9 cellular contexts compared by ENCODE assay signal in the genomic region with DNA sequence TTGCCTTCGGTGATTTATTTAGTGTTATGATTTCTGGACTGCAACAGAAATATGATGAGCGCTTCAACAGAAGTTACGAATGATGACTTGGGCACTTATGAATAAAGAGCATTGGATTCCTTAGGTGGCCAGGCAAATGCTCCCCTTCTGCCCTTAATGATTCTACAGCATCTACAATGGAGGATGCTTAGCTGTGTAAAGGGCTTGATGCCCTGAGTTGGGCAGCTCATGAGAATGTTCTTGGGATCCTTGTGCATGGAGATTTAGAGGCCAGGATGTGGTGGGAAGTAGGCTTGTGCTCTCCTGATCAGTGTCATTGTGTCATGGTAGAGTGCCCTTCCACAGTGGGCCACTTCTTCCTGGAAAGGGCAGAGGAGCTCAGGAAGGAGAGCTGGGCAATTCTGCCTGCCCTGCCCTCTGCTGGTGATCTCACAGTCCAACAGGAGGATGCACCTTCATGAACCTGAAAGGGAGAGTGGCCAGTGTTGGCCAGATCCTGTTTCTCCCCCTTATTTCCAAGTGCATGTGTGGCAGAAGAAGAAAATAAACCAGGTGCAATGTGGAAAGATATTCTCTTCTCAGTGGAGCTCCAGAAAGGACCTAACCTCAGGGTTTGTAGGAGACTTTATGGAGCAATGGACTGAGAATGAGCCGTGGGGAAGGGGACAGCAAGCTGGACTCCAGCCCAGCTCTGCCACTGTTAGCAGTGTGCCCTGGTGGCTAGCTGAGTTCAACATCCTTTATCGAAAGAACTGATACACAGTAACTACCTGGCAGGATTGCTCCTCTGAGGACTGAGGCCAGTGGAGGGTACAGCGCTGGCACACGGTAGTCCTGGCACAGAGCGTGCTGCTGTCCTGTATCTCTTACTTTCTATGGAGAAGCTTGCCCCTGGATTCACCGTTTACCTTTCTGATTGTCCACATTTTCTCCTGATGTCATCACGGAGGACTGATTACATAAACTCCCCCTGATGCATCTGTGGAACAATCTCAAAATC.
DNase-seq lines count a peak whose midpoint lies in the region; ATAC-seq and TF ChIP-seq lines count a peak whose summit lies in the region.
"Had no signal": no experiment of that assay in that cellular context is flagged by ENCODE, and none has a peak within 500 bp of the region (broad histone marks: within the 10 kb centered on the region; RNA-seq: fewer than 3 reads in every experiment).

No MANE protein-coding gene starts in this region.

- no peak overlapping the region for H2AFZ ChIP-seq in parathyroid adenoma

- peak; percentile 2 for DNase-seq in activated naive CD8-positive, alpha-beta T cell treated with anti-CD3 and anti-CD28 coated beads, Interleukin-2, amount 50 U/mL, for 24 hours
- no peak for DNase-seq in activated naive CD8-positive, alpha-beta T cell treated with anti-CD3 and anti-CD28 coated beads for 36 hours
- DNase-seq in NCI-H1694 (lab: John Stamatoyannopoulos, UW), result peak; percentile 53
- DNase-seq in dermis blood vessel endothelial cell, result peak; percentile 24
- no peak for DNase-seq in activated CD8-positive, alpha-beta memory T cell treated with anti-CD3 and anti-CD28 coated beads, Interleukin-2, amount 50 U/mL, for 4 hours
- DNase-seq in T-helper 17 cell, result no peak
- DNase-seq: activated naive CD8-positive, alpha-beta T cell treated with anti-CD3 and anti-CD28 coated beads, Interleukin-2, amount 10 ng/mL, durations not matched to agents 7 days and 5 days had no signal

- H3K36me3 ChIP-seq in parathyroid adenoma (ENCODE audit: control insufficient read depth, insufficient read depth, low read length), result no peaks in the 10 kb centered on the region

- H3K9me3 ChIP-seq in parathyroid adenoma (ENCODE audit: control insufficient read depth, low read length) (no peaks in the 10 kb centered on the region), T-helper 17 cell (ENCODE audit: control insufficient read depth, low read length, poor library complexity, severe bottlenecking) (no peaks in the 10 kb centered on the region)

- H3K9ac ChIP-seq in parathyroid adenoma, result no peak overlapping the region

- ATAC-seq in activated naive CD8-positive, alpha-beta T cell treated with anti-CD3 and anti-CD28 coated beads, Interleukin-2, amount 50 U/mL, for 24 hours, result no peak
- ATAC-seq in GM19395 (IDR thresholded peaks at IDR 0.05; ENCODE audit: unreplicated experiment), result no peak
- no peak for ATAC-seq in T-helper 17 cell

- H3K27ac ChIP-seq in parathyroid adenoma, result no peak overlapping the region

- H3K79me2 ChIP-seq in parathyroid adenoma, result no peaks in the 10 kb centered on the region

- H3K4me3 ChIP-seq in parathyroid adenoma (ENCODE audit: low read depth, low read length), result no peak overlapping the region

- TF ChIP-seq CTCF in parathyroid adenoma (IDR thresholded peaks at IDR 0.05), result peak; percentile 35

- no peak overlapping the region for H3K4me3 Mint-ChIP-seq in activated naive CD8-positive, alpha-beta T cell treated with anti-CD3 and anti-CD28 coated beads, Interleukin-2, amount 50 U/mL, for 24 hours
- H3K4me3 Mint-ChIP-seq in activated naive CD8-positive, alpha-beta T cell treated with anti-CD3 and anti-CD28 coated beads for 36 hours, result no peak overlapping the region
- H3K4me3 Mint-ChIP-seq in T-helper 17 cell, result no peak overlapping the region
- H3K4me3 Mint-ChIP-seq: activated naive CD8-positive, alpha-beta T cell treated with anti-CD3 and anti-CD28 coated beads, Interleukin-2, amount 10 ng/mL, durations not matched to agents 7 days and 5 days had no signal

- H3K4me1 Mint-ChIP-seq in activated naive CD8-positive, alpha-beta T cell treated with anti-CD3 and anti-CD28 coated beads, Interleukin-2, amount 50 U/mL, for 24 hours, result no peaks in the 10 kb centered on the region
- H3K4me1 Mint-ChIP-seq in activated naive CD8-positive, alpha-beta T cell treated with anti-CD3 and anti-CD28 coated beads for 36 hours, result no peaks in the 10 kb centered on the region
- H3K4me1 Mint-ChIP-seq in T-helper 17 cell, result no peaks in the 10 kb centered on the region
- H3K4me1 Mint-ChIP-seq: activated naive CD8-positive, alpha-beta T cell treated with anti-CD3 and anti-CD28 coated beads, Interleukin-2, amount 10 ng/mL, durations not matched to agents 7 days and 5 days had no signal

- no peaks in the 10 kb centered on the region for H3K27me3 Mint-ChIP-seq in activated naive CD8-positive, alpha-beta T cell treated with anti-CD3 and anti-CD28 coated beads, Interleukin-2, amount 50 U/mL, for 24 hours
- peaks cover 3% of the 10 kb centered on the region for H3K27me3 Mint-ChIP-seq in activated naive CD8-positive, alpha-beta T cell treated with anti-CD3 and anti-CD28 coated beads for 36 hours
- peaks cover 7% of the 10 kb centered on the region for H3K27me3 Mint-ChIP-seq in T-helper 17 cell
- H3K27me3 Mint-ChIP-seq: activated naive CD8-positive, alpha-beta T cell treated with anti-CD3 and anti-CD28 coated beads, Interleukin-2, amount 10 ng/mL, durations not matched to agents 7 days and 5 days had no signal

- no peaks in the 10 kb centered on the region for H3K4me1 ChIP-seq in parathyroid adenoma

- no peak overlapping the region for H3K27ac Mint-ChIP-seq in activated naive CD8-positive, alpha-beta T cell treated with anti-CD3 and anti-CD28 coated beads, Interleukin-2, amount 50 U/mL, for 24 hours
- no peak overlapping the region for H3K27ac Mint-ChIP-seq in activated naive CD8-positive, alpha-beta T cell treated with anti-CD3 and anti-CD28 coated beads for 36 hours
- H3K27ac Mint-ChIP-seq in T-helper 17 cell, result no peak overlapping the region
- H3K27ac Mint-ChIP-seq: activated naive CD8-positive, alpha-beta T cell treated with anti-CD3 and anti-CD28 coated beads, Interleukin-2, amount 10 ng/mL, durations not matched to agents 7 days and 5 days had no signal

- H3K27me3 ChIP-seq in parathyroid adenoma (ENCODE audit: control insufficient read depth, insufficient read depth, low read length), result no peaks in the 10 kb centered on the region

- H3K4me2 ChIP-seq in parathyroid adenoma (ENCODE audit: low read length), result no peak overlapping the region

- no peaks in the 10 kb centered on the region for H3K36me3 Mint-ChIP-seq in activated naive CD8-positive, alpha-beta T cell treated with anti-CD3 and anti-CD28 coated beads, Interleukin-2, amount 50 U/mL, for 24 hours (ENCODE audit: low read depth)
- H3K36me3 Mint-ChIP-seq in activated naive CD8-positive, alpha-beta T cell treated with anti-CD3 and anti-CD28 coated beads for 36 hours, result no peaks in the 10 kb centered on the region
- H3K36me3 Mint-ChIP-seq in T-helper 17 cell (ENCODE audit: low read depth), result no peaks in the 10 kb centered on the region
- H3K36me3 Mint-ChIP-seq: activated naive CD8-positive, alpha-beta T cell treated with anti-CD3 and anti-CD28 coated beads, Interleukin-2, amount 10 ng/mL, durations not matched to agents 7 days and 5 days had no signal

- H3K9me3 Mint-ChIP-seq in activated naive CD8-positive, alpha-beta T cell treated with anti-CD3 and anti-CD28 coated beads, Interleukin-2, amount 50 U/mL, for 24 hours, result peaks cover 3% of the 10 kb centered on the region
- no peaks in the 10 kb centered on the region for H3K9me3 Mint-ChIP-seq in activated naive CD8-positive, alpha-beta T cell treated with anti-CD3 and anti-CD28 coated beads for 36 hours

Comparison
In these comparisons a context has a peak if more than half of its experiments do, and no peak if none do; other contexts are left out.
1. DNase-seq: peak in activated naive CD8-positive, alpha-beta T cell treated with anti-CD3 and anti-CD28 coated beads, Interleukin-2, amount 50 U/mL, for 24 hours (single experiment), NCI-H1694 (single experiment) and dermis blood vessel endothelial cell (single experiment); none in activated naive CD8-positive, alpha-beta T cell treated with anti-CD3 and anti-CD28 coated beads for 36 hours (single experiment), activated CD8-positive, alpha-beta memory T cell treated with anti-CD3 and anti-CD28 coated beads, Interleukin-2, amount 50 U/mL, for 4 hours (single experiment) and T-helper 17 cell (0 of 3).